Comparison of ENCODE assay signal across 23 cellular contexts in genomic region chr10:129464251-129464650, GRCh38.
"Had no signal": no experiment of that assay in that cellular context is flagged by ENCODE, and none has a peak within 500 bp of the region (broad histone marks: within the 10 kb centered on the region; RNA-seq: fewer than 3 reads in every experiment).

No MANE protein-coding gene starts in this region.

- H3K36me3 ChIP-seq: colonic mucosa, heart left ventricle, lower lobe of right lung, neural progenitor cell, thyroid gland had no signal

- H3K9me3 Mint-ChIP-seq: activated naive CD4-positive, alpha-beta T cell treated with anti-CD3 and anti-CD28 coated beads, Interleukin-2, amount 50 U/mL, for 72 hours; central memory CD8-positive, alpha-beta T cell; naive thymus-derived CD8-positive, alpha-beta T cell; neural progenitor cell; stimulated activated naive CD8-positive, alpha-beta T cell treated with anti-CD3 and anti-CD28 coated beads, Interleukin-15, Interleukin-2, amounts not matched to agents 100 ng/mL and 50 ng/mL, for 24 hours had no signal

- H2AFZ ChIP-seq: neural progenitor cell had no signal

- H3K9me3 ChIP-seq: colonic mucosa, heart left ventricle, lower lobe of right lung, psoas muscle, thyroid gland had no signal

- H3K4me3 ChIP-seq: colonic mucosa, heart left ventricle, lower lobe of right lung, neural progenitor cell, psoas muscle, thyroid gland had no signal

- H3K27me3 Mint-ChIP-seq: stimulated activated naive CD8-positive, alpha-beta T cell treated with anti-CD3 and anti-CD28 coated beads, Interleukin-15, Interleukin-2, amounts not matched to agents 100 ng/mL and 50 ng/mL, for 24 hours had no signal

- H3K36me3 Mint-ChIP-seq: activated naive CD4-positive, alpha-beta T cell treated with anti-CD3 and anti-CD28 coated beads, Interleukin-2, amount 50 U/mL, for 72 hours; naive thymus-derived CD8-positive, alpha-beta T cell; neural progenitor cell had no signal

- H3K4me2 ChIP-seq: neural progenitor cell had no signal

- H3K9ac ChIP-seq: neural progenitor cell had no signal

- H3K27me3 ChIP-seq: colonic mucosa, neural progenitor cell, thyroid gland had no signal

- DNase-seq: activated CD4-positive, alpha-beta T cell treated with anti-CD3 and anti-CD28 coated beads for 1 hour; activated CD4-positive, alpha-beta T cell treated with anti-CD3 and anti-CD28 coated beads, Interleukin-2, amount 50 U/mL, for 1 hour; activated CD8-positive, alpha-beta T cell treated with anti-CD3 and anti-CD28 coated beads, Interleukin-2, amount 10 ng/mL, durations not matched to agents 7 days and 5 days; activated gamma-delta T cell treated with Interleukin-2 at 50 U/mL for 16 hours; activated T-cell treated with anti-CD3 and anti-CD28 coated beads, Interleukin-2, amount 50 U/mL, for 1 hour; aorta; colonic mucosa; heart left ventricle; lower lobe of right lung; naive thymus-derived CD8-positive, alpha-beta T cell; psoas muscle; right cardiac atrium; stimulated activated CD4-positive, alpha-beta T cell treated with anti-CD3 and anti-CD28 coated beads, Interleukin-12 subunit alpha, Interleukin-12 subunit beta, amount 100 ng/mL, for 4 hours; stimulated activated CD4-positive, alpha-beta T cell treated with anti-CD3 and anti-CD28 coated beads, Interleukin-4, amount 100 ng/mL, for 4 hours; substantia nigra; T-helper 1 cell; thyroid gland had no signal

- H3K4me3 Mint-ChIP-seq: activated CD8-positive, alpha-beta T cell treated with anti-CD3 and anti-CD28 coated beads, Interleukin-2, amount 10 ng/mL, durations not matched to agents 7 days and 5 days; central memory CD8-positive, alpha-beta T cell; neural progenitor cell; stimulated activated naive CD8-positive, alpha-beta T cell treated with anti-CD3 and anti-CD28 coated beads, Interleukin-15, Interleukin-2, amounts not matched to agents 100 ng/mL and 50 ng/mL, for 24 hours had no signal

- H3K27ac Mint-ChIP-seq: activated CD8-positive, alpha-beta T cell treated with anti-CD3 and anti-CD28 coated beads, Interleukin-2, amount 10 ng/mL, durations not matched to agents 7 days and 5 days; activated naive CD4-positive, alpha-beta T cell treated with anti-CD3 and anti-CD28 coated beads, Interleukin-2, amount 50 U/mL, for 72 hours; neural progenitor cell; stimulated activated naive CD8-positive, alpha-beta T cell treated with anti-CD3 and anti-CD28 coated beads, Interleukin-15, Interleukin-2, amounts not matched to agents 100 ng/mL and 50 ng/mL, for 24 hours had no signal

- H3K27ac ChIP-seq: colonic mucosa, epithelial cell of prostate, heart left ventricle, lower lobe of right lung, neural progenitor cell, psoas muscle, thyroid gland had no signal

- ATAC-seq: activated CD8-positive, alpha-beta T cell treated with anti-CD3 and anti-CD28 coated beads, Interleukin-2, amount 10 ng/mL, durations not matched to agents 7 days and 5 days; activated naive CD4-positive, alpha-beta T cell treated with anti-CD3 and anti-CD28 coated beads, Interleukin-2, amount 50 U/mL, for 72 hours; heart left ventricle; left lobe of liver; lower lobe of right lung; naive thymus-derived CD8-positive, alpha-beta T cell; psoas muscle; right cardiac atrium had no signal
